Comparison of ENCODE assay signal across 3 cellular contexts in the genomic region with DNA sequence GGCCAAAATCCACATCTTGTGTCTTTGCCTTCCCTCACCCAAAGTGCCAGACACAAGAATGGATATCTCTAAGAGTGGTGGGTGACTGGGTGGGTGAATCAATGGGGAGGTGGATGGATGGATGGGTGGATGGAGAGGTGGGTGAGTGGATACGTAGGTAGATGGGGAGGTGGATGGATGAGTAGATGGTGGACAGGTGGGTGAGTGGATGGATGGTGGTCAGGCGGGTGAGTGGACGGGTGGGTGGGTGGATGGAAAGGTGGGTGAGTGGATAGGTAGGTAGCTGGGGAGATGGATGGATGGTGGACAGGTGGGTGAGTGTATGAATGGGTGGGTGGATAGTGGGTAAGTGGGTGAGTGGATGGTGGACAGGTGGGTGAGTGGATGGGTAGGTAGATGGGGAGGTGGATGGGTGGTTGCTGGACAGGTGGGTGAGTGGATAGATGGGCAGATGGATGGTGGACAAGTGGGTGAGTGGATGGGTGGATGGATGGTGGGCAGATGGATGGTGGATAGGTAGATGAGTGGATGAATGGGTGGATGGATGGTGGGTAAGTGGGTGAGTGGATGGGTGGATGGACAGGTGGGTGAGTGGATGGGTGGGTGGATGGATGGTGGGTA.
TF ChIP-seq lines count a peak whose summit lies in the region.

No MANE protein-coding gene starts in this region.

TF ChIP-seq in SK-N-SH, 30 proteins besides CTCF, POLR2A, EP300 and RAD21:
- TF ChIP-seq POLR2AphosphoS5 (IDR thresholded peaks at IDR 0.05; ENCODE audit: low read depth, low read length) (0 out of 2 replicates have a peak, but pooled peaks have one; percentile 12), EZH2phosphoT487 (IDR thresholded peaks at IDR 0.05; ENCODE audit: borderline replicate concordance, low read depth) (no peak)
TF ChIP-seq in SK-N-SH: peak in this region for 1.

TF ChIP-seq in SK-N-SH treated with all-trans-retinoic acid at 6 μM for 48 hours, 23 proteins besides CTCF, POLR2A, EP300 and RAD21:
- TF ChIP-seq, protein P1, sequence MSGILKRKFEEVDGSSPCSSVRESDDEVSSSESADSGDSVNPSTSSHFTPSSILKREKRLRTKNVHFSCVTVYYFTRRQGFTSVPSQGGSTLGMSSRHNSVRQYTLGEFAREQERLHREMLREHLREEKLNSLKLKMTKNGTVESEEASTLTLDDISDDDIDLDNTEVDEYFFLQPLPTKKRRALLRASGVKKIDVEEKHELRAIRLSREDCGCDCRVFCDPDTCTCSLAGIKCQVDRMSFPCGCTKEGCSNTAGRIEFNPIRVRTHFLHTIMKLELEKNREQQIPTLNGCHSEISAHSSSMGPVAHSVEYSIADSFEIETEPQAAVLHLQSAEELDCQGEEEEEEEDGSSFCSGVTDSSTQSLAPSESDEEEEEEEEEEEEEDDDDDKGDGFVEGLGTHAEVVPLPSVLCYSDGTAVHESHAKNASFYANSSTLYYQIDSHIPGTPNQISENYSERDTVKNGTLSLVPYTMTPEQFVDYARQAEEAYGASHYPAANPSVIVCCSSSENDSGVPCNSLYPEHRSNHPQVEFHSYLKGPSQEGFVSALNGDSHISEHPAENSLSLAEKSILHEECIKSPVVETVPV (CRISPR knock-in tag; IDR thresholded peaks at IDR 0.05) = no peak
- TF ChIP-seq PPARA (CRISPR knock-in tag; IDR thresholded peaks at IDR 0.05; ENCODE audit: borderline replicate concordance) = no peak
- no peak for TF ChIP-seq TOX (CRISPR knock-in tag; IDR thresholded peaks at IDR 0.05; ENCODE audit: borderline replicate concordance)
- no peak for TF ChIP-seq TCF4 (CRISPR knock-in tag; IDR thresholded peaks at IDR 0.05; ENCODE audit: borderline replicate concordance)
- TF ChIP-seq ZNF70 (CRISPR knock-in tag; IDR thresholded peaks at IDR 0.05) = no peak
- no peak for TF ChIP-seq PATZ1 (CRISPR knock-in tag; IDR thresholded peaks at IDR 0.05; ENCODE audit: borderline replicate concordance)
- no peak for TF ChIP-seq RARB (CRISPR knock-in tag; IDR thresholded peaks at IDR 0.05)
- TF ChIP-seq ISL1 (CRISPR knock-in tag; IDR thresholded peaks at IDR 0.05) = no peak
- no peak for TF ChIP-seq ZC3H10 (CRISPR knock-in tag; IDR thresholded peaks at IDR 0.05)
- no peak for TF ChIP-seq ZNF8 (CRISPR knock-in tag; IDR thresholded peaks at IDR 0.05)

TF ChIP-seq in K562, 482 proteins besides CTCF, POLR2A, EP300 and RAD21 (continues in another document):
- TF ChIP-seq COPS2 (conservative IDR thresholded peaks at IDR 0.05) (no peak), ZNF512 (tag; IDR thresholded peaks at IDR 0.05) (no peak), HDAC1 (IDR thresholded peaks at IDR 0.05) (peak in 1 of 2 experiments; percentile 82; a peak in 2 of 4 replicates), ERF (CRISPR knock-in tag; IDR thresholded peaks at IDR 0.05) (no peak), MEF2A (IDR thresholded peaks at IDR 0.05; ENCODE audit: control insufficient read depth, low read depth, low read length) (no peak), SAFB (IDR thresholded peaks at IDR 0.05; ENCODE audit: borderline replicate concordance, low read depth, low read length) (peak; percentile 38; the same call in 1 of the 2 replicates), CAMTA2 (CRISPR knock-in tag; conservative IDR thresholded peaks at IDR 0.05) (no peak), SMARCE1 (IDR thresholded peaks at IDR 0.05) (no peak), JUNB (CRISPR knock-in tag; conservative IDR thresholded peaks at IDR 0.05) (no peak), GABPA (tag; conservative IDR thresholded peaks at IDR 0.05; ENCODE audit: low read depth) (no peak), XRCC5 (IDR thresholded peaks at IDR 0.05; ENCODE audit: low read depth, low read length) (no peak), EGR1 (conservative IDR thresholded peaks at IDR 0.05) (no peak), ZNF639 (CRISPR knock-in tag; conservative IDR thresholded peaks at IDR 0.05 in 1 of 2, IDR thresholded peaks at IDR 0.05 in 1 of 2) (no peak), JUND (IDR thresholded peaks at IDR 0.05; ENCODE audit: borderline replicate concordance, low read depth, low read length) (no peak), JUND (tag; IDR thresholded peaks at IDR 0.05; ENCODE audit: borderline replicate concordance, low read depth, low read length) (no peak), NR4A1 (CRISPR knock-in tag; IDR thresholded peaks at IDR 0.05) (no peak), NR4A1 (tag; IDR thresholded peaks at IDR 0.05) (no peak), ADNP (tag; IDR thresholded peaks at IDR 0.05) (no peak), NBN (IDR thresholded peaks at IDR 0.05; ENCODE audit: low read depth) (no peak), PML (IDR thresholded peaks at IDR 0.05; ENCODE audit: low read length) (no peak), SLC30A9 (CRISPR knock-in tag; IDR thresholded peaks at IDR 0.05) (no peak), BCLAF1 (IDR thresholded peaks at IDR 0.05; ENCODE audit: borderline replicate concordance in 1 of 2, control insufficient read depth in 1 of 2, low read depth in 2 of 2, low read length in 1 of 2) (peak in 1 of 2 experiments; percentile 82; a peak in 1 of 4 replicates), SUPT5H (IDR thresholded peaks at IDR 0.05) (peak; percentile 68), ZNF449 (CRISPR knock-in tag; IDR thresholded peaks at IDR 0.05) (no peak)
- TF ChIP-seq, protein P2, sequence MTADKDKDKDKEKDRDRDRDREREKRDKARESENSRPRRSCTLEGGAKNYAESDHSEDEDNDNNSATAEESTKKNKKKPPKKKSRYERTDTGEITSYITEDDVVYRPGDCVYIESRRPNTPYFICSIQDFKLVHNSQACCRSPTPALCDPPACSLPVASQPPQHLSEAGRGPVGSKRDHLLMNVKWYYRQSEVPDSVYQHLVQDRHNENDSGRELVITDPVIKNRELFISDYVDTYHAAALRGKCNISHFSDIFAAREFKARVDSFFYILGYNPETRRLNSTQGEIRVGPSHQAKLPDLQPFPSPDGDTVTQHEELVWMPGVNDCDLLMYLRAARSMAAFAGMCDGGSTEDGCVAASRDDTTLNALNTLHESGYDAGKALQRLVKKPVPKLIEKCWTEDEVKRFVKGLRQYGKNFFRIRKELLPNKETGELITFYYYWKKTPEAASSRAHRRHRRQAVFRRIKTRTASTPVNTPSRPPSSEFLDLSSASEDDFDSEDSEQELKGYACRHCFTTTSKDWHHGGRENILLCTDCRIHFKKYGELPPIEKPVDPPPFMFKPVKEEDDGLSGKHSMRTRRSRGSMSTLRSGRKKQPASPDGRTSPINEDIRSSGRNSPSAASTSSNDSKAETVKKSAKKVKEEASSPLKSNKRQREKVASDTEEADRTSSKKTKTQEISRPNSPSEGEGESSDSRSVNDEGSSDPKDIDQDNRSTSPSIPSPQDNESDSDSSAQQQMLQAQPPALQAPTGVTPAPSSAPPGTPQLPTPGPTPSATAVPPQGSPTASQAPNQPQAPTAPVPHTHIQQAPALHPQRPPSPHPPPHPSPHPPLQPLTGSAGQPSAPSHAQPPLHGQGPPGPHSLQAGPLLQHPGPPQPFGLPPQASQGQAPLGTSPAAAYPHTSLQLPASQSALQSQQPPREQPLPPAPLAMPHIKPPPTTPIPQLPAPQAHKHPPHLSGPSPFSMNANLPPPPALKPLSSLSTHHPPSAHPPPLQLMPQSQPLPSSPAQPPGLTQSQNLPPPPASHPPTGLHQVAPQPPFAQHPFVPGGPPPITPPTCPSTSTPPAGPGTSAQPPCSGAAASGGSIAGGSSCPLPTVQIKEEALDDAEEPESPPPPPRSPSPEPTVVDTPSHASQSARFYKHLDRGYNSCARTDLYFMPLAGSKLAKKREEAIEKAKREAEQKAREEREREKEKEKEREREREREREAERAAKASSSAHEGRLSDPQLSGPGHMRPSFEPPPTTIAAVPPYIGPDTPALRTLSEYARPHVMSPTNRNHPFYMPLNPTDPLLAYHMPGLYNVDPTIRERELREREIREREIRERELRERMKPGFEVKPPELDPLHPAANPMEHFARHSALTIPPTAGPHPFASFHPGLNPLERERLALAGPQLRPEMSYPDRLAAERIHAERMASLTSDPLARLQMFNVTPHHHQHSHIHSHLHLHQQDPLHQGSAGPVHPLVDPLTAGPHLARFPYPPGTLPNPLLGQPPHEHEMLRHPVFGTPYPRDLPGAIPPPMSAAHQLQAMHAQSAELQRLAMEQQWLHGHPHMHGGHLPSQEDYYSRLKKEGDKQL (CRISPR knock-in tag; IDR thresholded peaks at IDR 0.05; ENCODE audit: borderline replicate concordance) = no peak
- TF ChIP-seq, protein P3, sequence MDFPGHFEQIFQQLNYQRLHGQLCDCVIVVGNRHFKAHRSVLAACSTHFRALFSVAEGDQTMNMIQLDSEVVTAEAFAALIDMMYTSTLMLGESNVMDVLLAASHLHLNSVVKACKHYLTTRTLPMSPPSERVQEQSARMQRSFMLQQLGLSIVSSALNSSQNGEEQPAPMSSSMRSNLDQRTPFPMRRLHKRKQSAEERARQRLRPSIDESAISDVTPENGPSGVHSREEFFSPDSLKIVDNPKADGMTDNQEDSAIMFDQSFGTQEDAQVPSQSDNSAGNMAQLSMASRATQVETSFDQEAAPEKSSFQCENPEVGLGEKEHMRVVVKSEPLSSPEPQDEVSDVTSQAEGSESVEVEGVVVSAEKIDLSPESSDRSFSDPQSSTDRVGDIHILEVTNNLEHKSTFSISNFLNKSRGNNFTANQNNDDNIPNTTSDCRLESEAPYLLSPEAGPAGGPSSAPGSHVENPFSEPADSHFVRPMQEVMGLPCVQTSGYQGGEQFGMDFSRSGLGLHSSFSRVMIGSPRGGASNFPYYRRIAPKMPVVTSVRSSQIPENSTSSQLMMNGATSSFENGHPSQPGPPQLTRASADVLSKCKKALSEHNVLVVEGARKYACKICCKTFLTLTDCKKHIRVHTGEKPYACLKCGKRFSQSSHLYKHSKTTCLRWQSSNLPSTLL (IDR thresholded peaks at IDR 0.05) = peak; percentile 44; the same call in 1 of the 2 replicates
- TF ChIP-seq, protein P4, sequence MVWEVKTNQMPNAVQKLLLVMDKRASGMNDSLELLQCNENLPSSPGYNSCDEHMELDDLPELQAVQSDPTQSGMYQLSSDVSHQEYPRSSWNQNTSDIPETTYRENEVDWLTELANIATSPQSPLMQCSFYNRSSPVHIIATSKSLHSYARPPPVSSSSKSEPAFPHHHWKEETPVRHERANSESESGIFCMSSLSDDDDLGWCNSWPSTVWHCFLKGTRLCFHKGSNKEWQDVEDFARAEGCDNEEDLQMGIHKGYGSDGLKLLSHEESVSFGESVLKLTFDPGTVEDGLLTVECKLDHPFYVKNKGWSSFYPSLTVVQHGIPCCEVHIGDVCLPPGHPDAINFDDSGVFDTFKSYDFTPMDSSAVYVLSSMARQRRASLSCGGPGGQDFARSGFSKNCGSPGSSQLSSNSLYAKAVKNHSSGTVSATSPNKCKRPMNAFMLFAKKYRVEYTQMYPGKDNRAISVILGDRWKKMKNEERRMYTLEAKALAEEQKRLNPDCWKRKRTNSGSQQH (CRISPR knock-in tag; IDR thresholded peaks at IDR 0.05) = peak; percentile 75; the same call in 1 of the 2 replicates
